8 cellular contexts compared by ENCODE assay signal in the genomic region with DNA sequence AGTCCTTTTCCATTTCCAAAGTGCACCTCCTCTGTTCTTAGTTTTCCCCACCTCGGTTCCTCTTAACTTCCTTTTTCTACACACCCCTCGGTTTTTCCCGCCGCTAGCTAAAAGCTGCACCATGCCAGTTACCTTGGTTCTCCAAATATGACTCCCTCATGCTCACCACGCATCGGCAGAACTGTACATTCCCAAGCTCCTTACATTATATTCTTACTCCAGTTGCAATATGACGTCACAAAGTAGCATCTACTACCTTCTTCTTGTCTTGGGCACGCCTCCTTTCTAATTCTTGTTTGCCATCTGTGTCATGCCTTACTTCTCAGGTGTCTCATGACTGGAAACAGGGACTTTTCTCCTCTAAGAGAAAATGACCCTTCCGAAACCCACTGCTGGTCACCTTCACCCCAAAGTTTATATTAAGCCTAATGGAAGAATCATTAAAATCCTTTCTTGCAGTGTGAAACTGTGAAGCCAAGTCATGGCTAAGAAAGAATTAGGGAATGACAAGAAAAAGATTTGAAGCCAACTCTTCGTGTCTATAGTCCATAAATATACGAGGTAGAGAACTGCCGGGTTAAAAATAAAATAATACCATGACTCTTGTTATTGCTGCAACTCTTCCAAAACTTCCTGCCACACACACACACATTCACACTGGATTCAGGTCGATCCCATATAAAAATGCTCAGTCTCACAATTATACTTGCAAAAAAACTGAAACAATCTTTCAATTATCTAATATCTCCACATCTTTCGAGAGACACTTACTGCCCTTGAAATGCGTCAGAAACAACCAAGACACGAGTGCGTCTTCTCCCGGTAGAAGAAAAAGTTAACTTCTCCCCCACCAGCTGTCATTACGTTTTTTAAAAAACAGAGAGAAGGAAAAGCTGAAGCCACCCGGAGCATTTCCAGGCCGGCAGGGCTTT. TPM values are rescaled to one million over a fixed set of nuclear protein-coding genes. Genes with fewer than 3 reads are reported as not detected.
DNase-seq lines count a peak whose midpoint lies in the region; ATAC-seq and TF ChIP-seq lines count a peak whose summit lies in the region.

No MANE protein-coding gene starts in this region.

- H3K36me3 ChIP-seq in right atrium auricular region, result no peaks in the 10 kb centered on the region

- TF ChIP-seq CTCF in right atrium auricular region (IDR thresholded peaks at IDR 0.05), result no peak
- TF ChIP-seq CTCF in VCaP (conservative IDR thresholded peaks at IDR 0.05), result no peak
- no peak for TF ChIP-seq CTCF in fibroblast of the aortic adventitia (IDR thresholded peaks at IDR 0.05; ENCODE audit: insufficient read depth, low read length)

- DNase-seq in right atrium auricular region (ENCODE audit: low spot score) (no peak), Right ventricle myocardium superior (no peak), fibroblast of the aortic adventitia (ENCODE audit: low read depth) (peak; percentile 55), skeletal muscle cell (ENCODE audit: low read depth) (no peak), cerebellar cortex (ENCODE audit: low spot score) (no peak)

- intact Hi-C loops in Right ventricle myocardium superior (cut with DNase I), result loop anchor here (5.0 kb wide), 1 partner anchor 45 kb away; no protein-coding TSS in a partner anchor

- no peaks in the 10 kb centered on the region for H3K27me3 ChIP-seq in right atrium auricular region

- H3K27ac ChIP-seq in right atrium auricular region, result peak overlapping the region; percentile 99
- peak overlapping the region; percentile 93 for H3K27ac ChIP-seq in VCaP

- peak overlapping the region; percentile 77 to 97 for H3K4me3 ChIP-seq in right atrium auricular region
- peak overlapping the region; percentile 91 for H3K4me3 ChIP-seq in fibroblast of the aortic adventitia (ENCODE audit: low read depth, low read length)
- H3K4me3 ChIP-seq in skeletal muscle cell (ENCODE audit: low read depth, low read length), result peak overlapping the region; percentile 87

- ATAC-seq in Right ventricle myocardium superior (ENCODE audit: poor library complexity), result no peak
- no peak for ATAC-seq in GM19395 (IDR thresholded peaks at IDR 0.05; ENCODE audit: unreplicated experiment)
- ATAC-seq in GM21515 (IDR thresholded peaks at IDR 0.05; ENCODE audit: unreplicated experiment), result no peak

- H3K4me1 ChIP-seq in right atrium auricular region, result peaks cover 0 to 27% of the 10 kb centered on the region in 2 donors

- no peaks in the 10 kb centered on the region for H3K9me3 ChIP-seq in right atrium auricular region

RNA-seq across cellular contexts. Expression of a gene that starts 1.6 kb away (rescaled TPM):
- total RNA-seq in right atrium auricular region (10 to 100 TPM; 60.0 to 75.9 TPM), Right ventricle myocardium superior (43.8 TPM), fibroblast of the aortic adventitia (ENCODE audit: low replicate concordance) (69.0 and 105 TPM in 2 replicates)

RNA-seq across cellular contexts. Expression of a gene that starts 28.7 kb away (rescaled TPM):
- total RNA-seq in right atrium auricular region, result 10 to 100 TPM; 13.8 to 18.1 TPM
- 29.5 TPM for total RNA-seq in Right ventricle myocardium superior
- 6.1 and 34.6 TPM in 2 replicates for total RNA-seq in fibroblast of the aortic adventitia (ENCODE audit: low replicate concordance)
